25 cellular contexts compared by ENCODE assay signal in genomic region chr2:67267238-67267637, GRCh38.
A peak's percentile ranks its signal among the peaks of the same experiment; 100 is the strongest.
DNase-seq lines count a peak whose midpoint lies in the region; ATAC-seq, FAIRE-seq and TF ChIP-seq lines count a peak whose summit lies in the region.
"Had no signal": no experiment of that assay in that cellular context is flagged by ENCODE, and none has a peak within 500 bp of the region (broad histone marks: within the 10 kb centered on the region; RNA-seq: fewer than 3 reads in every experiment).

No MANE protein-coding gene starts in this region.

- intact Hi-C loops in K562 (cut with micrococcal nuclease) = no loop called here

- no peaks in the 10 kb centered on the region for H3K36me3 ChIP-seq in K562 (ENCODE audit: control insufficient read depth, insufficient read depth, low read length)
- H3K36me3 ChIP-seq: BE2C, BLaER1 had no signal

- 3% methylated on average over 5 of the region's 5 CpGs for WGBS in K562 (ENCODE audit: insufficient coverage, low coverage, missing lambda C conversion rate)

- TF ChIP-seq RAD21 in K562 (CRISPR knock-in tag; conservative IDR thresholded peaks at IDR 0.05 in 1 of 2, IDR thresholded peaks at IDR 0.05 in 1 of 2) = no peak

- DNase-seq in ELF-1 (ENCODE audit: low read depth, low spot score) (peak; percentile 40), HEK293T (ENCODE audit: extremely low spot score) (no peak), K562 (ENCODE audit: extremely low read depth in 1 of 4, low spot score in 3 of 4) (no peak), hypothalamus (lab: John Stamatoyannopoulos, UW) (no peak)
- no peak for DNase-seq in stimulated activated CD4-positive, alpha-beta T cell treated with anti-CD3 and anti-CD28 coated beads, Interleukin-4, amount 100 ng/mL, for 1 hour
- DNase-seq: 8988T; ACHN; BE2C; C1 segment of cervical spinal cord; CD4-positive, alpha-beta memory T cell; CD4-positive, CD25-positive, alpha-beta regulatory T cell; CD8-positive, alpha-beta memory T cell; DMS 273 treated with DMSO at 0.1 percent for 48 hours; DMS153; DMS53; DMS79; DND-41; EL; GF-D8 had no signal

- CTCF ChIA-PET in HEK293T (lab: Yijun Ruan, JAX) = no interaction called here
- CTCF ChIA-PET in K562 (lab: Yijun Ruan, JAX; ENCODE audit: low intra/inter-chr PET ratio) = no interaction called here

- TF ChIP-seq EP300 in K562 (IDR thresholded peaks at IDR 0.05; ENCODE audit: low read length) = no peak

- no peaks in the 10 kb centered on the region for H3K79me2 ChIP-seq in K562 (ENCODE audit: control insufficient read depth, insufficient read depth, low read length)

- TF ChIP-seq CTCF in K562 (IDR thresholded peaks at IDR 0.05 in 2 of 3, conservative IDR thresholded peaks at IDR 0.05 in 1 of 3; ENCODE audit: insufficient read depth in 2 of 3, low read depth in 1 of 3, low read length in 3 of 3) = no peak

- H3K9me1 ChIP-seq in K562 (ENCODE audit: control insufficient read depth, insufficient read depth, low read length) = no peaks in the 10 kb centered on the region

- H3K4me3 ChIP-seq in K562 = no peak overlapping the region
- H3K4me3 ChIP-seq: BLaER1 had no signal

- no peak overlapping the region for H3K4me2 ChIP-seq in K562 (ENCODE audit: insufficient read depth, low read length)
- H3K4me2 ChIP-seq: BLaER1 had no signal

- no peak overlapping the region for H3K9ac ChIP-seq in K562 (ENCODE audit: insufficient read depth in 1 of 2, low read depth in 2 of 2, low read length in 2 of 2)
- H3K9ac ChIP-seq: BLaER1 had no signal

- H4K20me1 ChIP-seq in K562 (replicated peaks; ENCODE audit: control insufficient read depth, insufficient read depth, low read length) = no peaks in the 10 kb centered on the region
- H4K20me1 ChIP-seq: BLaER1 had no signal

- POLR2A ChIA-PET in HEK293T (lab: Yijun Ruan, JAX) (no interaction called here), K562 (lab: Yijun Ruan, JAX) (no interaction called here)

- no TSS peak for BruUV-seq in K562 (replicated peaks; lab: Mats Ljungman, UMichigan)

- H3K27ac ChIP-seq in K562 (ENCODE audit: extremely low read depth, low read depth, low read length) = no peak overlapping the region
- H3K27ac ChIP-seq: BLaER1 had no signal

- in situ Hi-C loops in K562 (cut with MboI) = no loop called here

- no peak for TF ChIP-seq POLR2A in K562 (conservative IDR thresholded peaks at IDR 0.05)

- no peaks in the 10 kb centered on the region for H3K27me3 ChIP-seq in K562 (ENCODE audit: control insufficient read depth in 2 of 2, insufficient read depth in 2 of 2, low read length in 2 of 2)
- H3K27me3 ChIP-seq: BE2C, BLaER1 had no signal

- no peaks in the 10 kb centered on the region for H3K9me3 ChIP-seq in K562 (replicated peaks; ENCODE audit: control insufficient read depth, insufficient read depth, low read depth, low read length)
- H3K9me3 ChIP-seq: BE2C, BLaER1 had no signal

- no peak for ATAC-seq in K562
- no peak for ATAC-seq in HG02981 (IDR thresholded peaks at IDR 0.05; ENCODE audit: unreplicated experiment)

- H3K4me1 ChIP-seq in K562 (replicated peaks in 1 of 2; ENCODE audit: control insufficient read depth in 2 of 2, insufficient read depth in 2 of 2, low read length in 2 of 2) = no peaks in the 10 kb centered on the region
- H3K4me1 ChIP-seq: BE2C, BLaER1 had no signal

- H2AFZ ChIP-seq in K562 (ENCODE audit: low read depth, low read length) = no peak overlapping the region

- FAIRE-seq in K562 (lab: Jason Lieb, UNC) = no peak
- FAIRE-seq: A204.1, G401.6, GM12891, GM19239 had no signal

TF ChIP-seq in HEK293T, 16 proteins besides CTCF, POLR2A, EP300 and RAD21:
- TF ChIP-seq CTBP1 (IDR thresholded peaks at IDR 0.05; ENCODE audit: borderline replicate concordance) (no peak), PKNOX1 (IDR thresholded peaks at IDR 0.05) (peak; percentile 76), ZNF384 (IDR thresholded peaks at IDR 0.05) (no peak), FOXM1 (IDR thresholded peaks at IDR 0.05; ENCODE audit: borderline replicate concordance) (no peak), FOXA1 (IDR thresholded peaks at IDR 0.05) (no peak)
TF ChIP-seq in HEK293T: peak in this region for 1.

TF ChIP-seq in K562, 482 proteins besides CTCF, POLR2A, EP300 and RAD21:
- TF ChIP-seq PYGO2 (tag; IDR thresholded peaks at IDR 0.05) = no peak
- no peak for TF ChIP-seq BHLHE40 (IDR thresholded peaks at IDR 0.05; ENCODE audit: low read length)
- TF ChIP-seq GABPB1 (CRISPR knock-in tag; IDR thresholded peaks at IDR 0.05) = no peak
- TF ChIP-seq ZSCAN29 (IDR thresholded peaks at IDR 0.05) = no peak
- TF ChIP-seq, protein P1, sequence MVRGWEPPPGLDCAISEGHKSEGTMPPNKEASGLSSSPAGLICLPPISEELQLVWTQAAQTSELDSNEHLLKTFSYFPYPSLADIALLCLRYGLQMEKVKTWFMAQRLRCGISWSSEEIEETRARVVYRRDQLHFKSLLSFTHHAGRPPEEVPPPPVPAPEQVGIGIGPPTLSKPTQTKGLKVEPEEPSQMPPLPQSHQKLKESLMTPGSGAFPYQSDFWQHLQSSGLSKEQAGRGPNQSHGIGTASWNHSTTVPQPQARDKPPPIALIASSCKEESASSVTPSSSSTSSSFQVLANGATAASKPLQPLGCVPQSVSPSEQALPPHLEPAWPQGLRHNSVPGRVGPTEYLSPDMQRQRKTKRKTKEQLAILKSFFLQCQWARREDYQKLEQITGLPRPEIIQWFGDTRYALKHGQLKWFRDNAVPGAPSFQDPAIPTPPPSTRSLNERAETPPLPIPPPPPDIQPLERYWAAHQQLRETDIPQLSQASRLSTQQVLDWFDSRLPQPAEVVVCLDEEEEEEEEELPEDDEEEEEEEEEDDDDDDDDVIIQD (CRISPR knock-in tag; IDR thresholded peaks at IDR 0.05) = no peak
- TF ChIP-seq HCFC1 (IDR thresholded peaks at IDR 0.05; ENCODE audit: low read depth, low read length) = no peak
- TF ChIP-seq, protein P2, sequence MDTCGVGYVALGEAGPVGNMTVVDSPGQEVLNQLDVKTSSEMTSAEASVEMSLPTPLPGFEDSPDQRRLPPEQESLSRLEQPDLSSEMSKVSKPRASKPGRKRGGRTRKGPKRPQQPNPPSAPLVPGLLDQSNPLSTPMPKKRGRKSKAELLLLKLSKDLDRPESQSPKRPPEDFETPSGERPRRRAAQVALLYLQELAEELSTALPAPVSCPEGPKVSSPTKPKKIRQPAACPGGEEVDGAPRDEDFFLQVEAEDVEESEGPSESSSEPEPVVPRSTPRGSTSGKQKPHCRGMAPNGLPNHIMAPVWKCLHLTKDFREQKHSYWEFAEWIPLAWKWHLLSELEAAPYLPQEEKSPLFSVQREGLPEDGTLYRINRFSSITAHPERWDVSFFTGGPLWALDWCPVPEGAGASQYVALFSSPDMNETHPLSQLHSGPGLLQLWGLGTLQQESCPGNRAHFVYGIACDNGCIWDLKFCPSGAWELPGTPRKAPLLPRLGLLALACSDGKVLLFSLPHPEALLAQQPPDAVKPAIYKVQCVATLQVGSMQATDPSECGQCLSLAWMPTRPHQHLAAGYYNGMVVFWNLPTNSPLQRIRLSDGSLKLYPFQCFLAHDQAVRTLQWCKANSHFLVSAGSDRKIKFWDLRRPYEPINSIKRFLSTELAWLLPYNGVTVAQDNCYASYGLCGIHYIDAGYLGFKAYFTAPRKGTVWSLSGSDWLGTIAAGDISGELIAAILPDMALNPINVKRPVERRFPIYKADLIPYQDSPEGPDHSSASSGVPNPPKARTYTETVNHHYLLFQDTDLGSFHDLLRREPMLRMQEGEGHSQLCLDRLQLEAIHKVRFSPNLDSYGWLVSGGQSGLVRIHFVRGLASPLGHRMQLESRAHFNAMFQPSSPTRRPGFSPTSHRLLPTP (IDR thresholded peaks at IDR 0.05; ENCODE audit: borderline replicate concordance, extremely low read depth, insufficient read length) = no peak
- TF ChIP-seq ZNF253 (CRISPR knock-in tag; conservative IDR thresholded peaks at IDR 0.05) = no peak
- no peak for TF ChIP-seq ZNF75A (CRISPR knock-in tag; IDR thresholded peaks at IDR 0.05)
- peak; percentile 57; the same call in 1 of the 2 replicates for TF ChIP-seq PKNOX1 (IDR thresholded peaks at IDR 0.05)
- TF ChIP-seq MEIS2 (IDR thresholded peaks at IDR 0.05; ENCODE audit: partially characterized antibody) = peak; percentile 48
- no peak for TF ChIP-seq ZNF584 (CRISPR knock-in tag; IDR thresholded peaks at IDR 0.05; ENCODE audit: low read depth)
TF ChIP-seq in K562: peak in this region for 2.
